Comparison of ENCODE assay signal across 25 cellular contexts in the genomic region with DNA sequence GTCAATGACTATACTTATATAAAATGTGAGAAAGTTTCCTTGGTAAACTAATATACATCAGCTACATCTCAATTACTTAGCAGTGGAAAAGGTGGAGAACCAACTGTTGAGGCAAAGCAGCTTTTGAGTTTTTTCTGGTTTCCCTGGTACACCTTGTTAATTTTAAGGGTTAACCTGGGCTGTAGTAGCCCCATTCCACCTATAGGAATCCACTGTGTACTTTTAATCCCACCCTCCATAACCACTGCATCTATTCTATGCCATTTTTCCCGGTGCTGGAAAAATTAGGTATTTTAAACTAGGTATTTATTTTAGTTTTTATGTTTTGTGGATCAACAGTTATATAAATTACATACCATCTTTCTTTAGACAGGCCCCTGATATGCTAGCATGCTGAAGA.
"Had no signal": no experiment of that assay in that cellular context is flagged by ENCODE, and none has a peak within 500 bp of the region (broad histone marks: within the 10 kb centered on the region; RNA-seq: fewer than 3 reads in every experiment).

No MANE protein-coding gene starts in this region.

- H3K9me3 Mint-ChIP-seq: activated T-helper 2 cell treated with anti-CD3 and anti-CD28 coated beads, Interferon-gamma antibody, Interleukin-2, Interleukin-4, amounts not matched to agents 10 μg/mL and 5 μg/mL and 100 μg/mL, durations not matched to agents 14 hours and 24 hours and 36 hours; mesothelial cell of epicardium; naive B cell; neural crest cell; stimulated activated effector memory CD8-positive, alpha-beta T cell treated with anti-CD3 and anti-CD28 coated beads, Interleukin-12 subunit alpha, Interleukin-12 subunit beta, amount 100 ng/mL, for 72 hours; stimulated activated naive CD8-positive, alpha-beta T cell treated with anti-CD3 and anti-CD28 coated beads, Interleukin-15, Interleukin-2, amounts not matched to agents 100 ng/mL and 50 ng/mL, for 24 hours had no signal

- H3K27me3 ChIP-seq: breast epithelium, esophagus muscularis mucosa, foreskin keratinocyte, heart left ventricle, pancreas, sigmoid colon had no signal

- H3K9me3 ChIP-seq: breast epithelium, esophagus muscularis mucosa, heart left ventricle, pancreas, prostate gland, sigmoid colon, thoracic aorta had no signal

- H3K36me3 ChIP-seq: prostate gland had no signal

- H3K4me1 Mint-ChIP-seq: mesothelial cell of epicardium, neural crest cell had no signal

- H3K27me3 Mint-ChIP-seq: naive B cell; stimulated activated naive CD8-positive, alpha-beta T cell treated with anti-CD3 and anti-CD28 coated beads, Interleukin-15, Interleukin-2, amounts not matched to agents 100 ng/mL and 50 ng/mL, for 24 hours had no signal

- H3K4me1 ChIP-seq: breast epithelium, foreskin keratinocyte, pancreas, prostate gland had no signal

- H3K4me3 Mint-ChIP-seq: mesothelial cell of epicardium; naive B cell; neural crest cell; stimulated activated effector memory CD8-positive, alpha-beta T cell treated with anti-CD3 and anti-CD28 coated beads, Interleukin-12 subunit alpha, Interleukin-12 subunit beta, amount 100 ng/mL, for 72 hours; stimulated activated naive CD8-positive, alpha-beta T cell treated with anti-CD3 and anti-CD28 coated beads, Interleukin-15, Interleukin-2, amounts not matched to agents 100 ng/mL and 50 ng/mL, for 24 hours had no signal

- H3K4me3 ChIP-seq: breast epithelium, esophagus muscularis mucosa, heart left ventricle, pancreas, prostate gland, sigmoid colon, thoracic aorta had no signal

- H3K27ac Mint-ChIP-seq: activated T-helper 2 cell treated with anti-CD3 and anti-CD28 coated beads, Interferon-gamma antibody, Interleukin-2, Interleukin-4, amounts not matched to agents 10 μg/mL and 5 μg/mL and 100 μg/mL, durations not matched to agents 14 hours and 24 hours and 36 hours; mesothelial cell of epicardium; stimulated activated effector memory CD8-positive, alpha-beta T cell treated with anti-CD3 and anti-CD28 coated beads, Interleukin-12 subunit alpha, Interleukin-12 subunit beta, amount 100 ng/mL, for 72 hours; stimulated activated naive CD8-positive, alpha-beta T cell treated with anti-CD3 and anti-CD28 coated beads, Interleukin-15, Interleukin-2, amounts not matched to agents 100 ng/mL and 50 ng/mL, for 24 hours had no signal

- DNase-seq: activated CD4-positive, alpha-beta T cell treated with anti-CD3 and anti-CD28 coated beads for 48 hours; activated CD4-positive, alpha-beta T cell treated with anti-CD3 and anti-CD28 coated beads, Interleukin-2, amount 50 U/mL, for 48 hours; activated T-cell treated with anti-CD3 and anti-CD28 coated beads, Interleukin-2, amount 50 U/mL, for 48 hours; amygdala; central memory CD4-positive, alpha-beta T cell; foreskin keratinocyte; heart left ventricle; naive B cell; nucleus accumbens; pancreas; retina; sigmoid colon; small intestine; stimulated activated CD4-positive, alpha-beta T cell treated with anti-CD3 and anti-CD28 coated beads, Interleukin-4, amount 100 ng/mL, for 24 hours; trophoblast cell had no signal

- H3K27ac ChIP-seq: breast epithelium, esophagus muscularis mucosa, foreskin keratinocyte, pancreas, prostate gland, sigmoid colon, thoracic aorta had no signal

- ATAC-seq: activated CD4-positive, CD25-positive, alpha-beta regulatory T cell treated with anti-CD3 and anti-CD28 coated beads, Interleukin-2, amount 50 U/mL, for 24 hours; foreskin keratinocyte; heart left ventricle; pancreas; stimulated activated effector memory CD8-positive, alpha-beta T cell treated with anti-CD3 and anti-CD28 coated beads, Interleukin-12 subunit alpha, Interleukin-12 subunit beta, amount 100 ng/mL, for 72 hours had no signal
